ENCODE assay signal across 1 cellular context in the genomic region with DNA sequence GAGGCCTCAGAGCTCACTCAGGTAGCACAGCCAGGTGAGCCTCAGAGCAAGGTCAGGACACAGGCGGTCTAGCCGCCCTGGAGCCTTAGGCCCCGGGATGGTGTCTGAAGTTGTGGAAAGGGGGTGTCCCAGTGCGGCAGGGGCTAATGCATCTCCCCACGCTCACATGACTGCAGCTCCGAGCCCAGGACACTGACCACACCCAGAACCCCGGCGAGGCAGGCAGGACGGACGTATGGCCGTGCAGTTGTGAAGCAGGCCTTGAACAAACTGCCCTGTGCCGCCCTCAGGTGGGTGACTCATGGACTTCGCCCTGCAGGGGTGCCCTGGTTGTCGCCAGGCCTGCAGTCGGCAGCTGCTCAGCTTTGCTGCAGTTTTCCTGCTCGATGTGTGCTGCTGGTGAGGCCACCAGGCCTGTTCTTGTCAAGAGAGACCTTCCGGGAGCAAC.
TF ChIP-seq lines count a peak whose summit lies in the region.

No MANE protein-coding gene starts in this region.

TF ChIP-seq in HepG2, 621 proteins besides CTCF, POLR2A, EP300 and RAD21 (continued from another document and continues in another):
- TF ChIP-seq, protein P1, sequence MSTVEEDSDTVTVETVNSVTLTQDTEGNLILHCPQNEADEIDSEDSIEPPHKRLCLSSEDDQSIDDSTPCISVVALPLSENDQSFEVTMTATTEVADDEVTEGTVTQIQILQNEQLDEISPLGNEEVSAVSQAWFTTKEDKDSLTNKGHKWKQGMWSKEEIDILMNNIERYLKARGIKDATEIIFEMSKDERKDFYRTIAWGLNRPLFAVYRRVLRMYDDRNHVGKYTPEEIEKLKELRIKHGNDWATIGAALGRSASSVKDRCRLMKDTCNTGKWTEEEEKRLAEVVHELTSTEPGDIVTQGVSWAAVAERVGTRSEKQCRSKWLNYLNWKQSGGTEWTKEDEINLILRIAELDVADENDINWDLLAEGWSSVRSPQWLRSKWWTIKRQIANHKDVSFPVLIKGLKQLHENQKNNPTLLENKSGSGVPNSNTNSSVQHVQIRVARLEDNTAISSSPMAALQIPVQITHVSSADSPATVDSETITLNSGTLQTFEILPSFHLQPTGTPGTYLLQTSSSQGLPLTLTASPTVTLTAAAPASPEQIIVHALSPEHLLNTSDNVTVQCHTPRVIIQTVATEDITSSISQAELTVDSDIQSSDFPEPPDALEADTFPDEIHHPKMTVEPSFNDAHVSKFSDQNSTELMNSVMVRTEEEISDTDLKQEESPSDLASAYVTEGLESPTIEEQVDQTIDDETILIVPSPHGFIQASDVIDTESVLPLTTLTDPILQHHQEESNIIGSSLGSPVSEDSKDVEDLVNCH (CRISPR knock-in tag; IDR thresholded peaks at IDR 0.05): no peak
- TF ChIP-seq ZNF430 (CRISPR knock-in tag; IDR thresholded peaks at IDR 0.05) (no peak), U2AF2 (IDR thresholded peaks at IDR 0.05; ENCODE audit: low read depth, low read length) (no peak), ZFY (CRISPR knock-in tag; IDR thresholded peaks at IDR 0.05) (peak; percentile 86), TBX2 (CRISPR knock-in tag; IDR thresholded peaks at IDR 0.05; ENCODE audit: borderline replicate concordance) (peak; percentile 59), MTA1 (CRISPR knock-in tag; IDR thresholded peaks at IDR 0.05; ENCODE audit: borderline replicate concordance) (peak; percentile 78; the same call in 1 of the 2 replicates), TBL1XR1 (IDR thresholded peaks at IDR 0.05; ENCODE audit: borderline replicate concordance, low read length, partially characterized antibody) (no peak), ZNF329 (CRISPR knock-in tag; IDR thresholded peaks at IDR 0.05; ENCODE audit: low read depth) (peak; percentile 97), CENPX (CRISPR knock-in tag; IDR thresholded peaks at IDR 0.05) (no peak), MEF2D (CRISPR knock-in tag; IDR thresholded peaks at IDR 0.05) (peak; percentile 62; the same call in 1 of the 2 replicates), ZNF720 (CRISPR knock-in tag; IDR thresholded peaks at IDR 0.05) (no peak), TMF1 (CRISPR knock-in tag; IDR thresholded peaks at IDR 0.05; ENCODE audit: low read depth) (0 out of 2 replicates have a peak, but pooled peaks have one; percentile 36), ZNF367 (CRISPR knock-in tag; IDR thresholded peaks at IDR 0.05; ENCODE audit: borderline replicate concordance) (no peak), RFXANK (CRISPR knock-in tag; IDR thresholded peaks at IDR 0.05) (no peak), ARID2 (CRISPR knock-in tag; IDR thresholded peaks at IDR 0.05; ENCODE audit: borderline replicate concordance) (no peak), SMARCC2 (IDR thresholded peaks at IDR 0.05) (no peak), PHF21A (CRISPR knock-in tag; IDR thresholded peaks at IDR 0.05) (peak; percentile 82), NFE2 (CRISPR knock-in tag; IDR thresholded peaks at IDR 0.05) (no peak), TRIM24 (CRISPR knock-in tag; IDR thresholded peaks at IDR 0.05) (no peak), MEIS1 (CRISPR knock-in tag; IDR thresholded peaks at IDR 0.05; ENCODE audit: borderline replicate concordance) (no peak; the same call in 1 of the 2 replicates), SP5 (CRISPR knock-in tag; IDR thresholded peaks at IDR 0.05; ENCODE audit: borderline replicate concordance, low read depth) (peak; percentile 76; the same call in 1 of the 2 replicates), NKX3-1 (CRISPR knock-in tag; IDR thresholded peaks at IDR 0.05) (no peak), GTF3A (CRISPR knock-in tag; conservative IDR thresholded peaks at IDR 0.05) (no peak), HNRNPL (IDR thresholded peaks at IDR 0.05; ENCODE audit: low read depth, low read length) (peak; percentile 85), ZNF235 (CRISPR knock-in tag; IDR thresholded peaks at IDR 0.05; ENCODE audit: borderline replicate concordance) (no peak), ELF3 (CRISPR knock-in tag; IDR thresholded peaks at IDR 0.05) (peak; percentile 86; the same call in 1 of the 2 replicates), ELF1 (CRISPR knock-in tag; IDR thresholded peaks at IDR 0.05) (0 out of 2 replicates have a peak, but pooled peaks have one; percentile 10), ZNF790 (CRISPR knock-in tag; IDR thresholded peaks at IDR 0.05; ENCODE audit: borderline replicate concordance) (no peak), ZNF672 (CRISPR knock-in tag; IDR thresholded peaks at IDR 0.05) (no peak), NR2F6 (IDR thresholded peaks at IDR 0.05) (no peak), NR2F6 (CRISPR knock-in tag; IDR thresholded peaks at IDR 0.05) (peak; percentile 82), ZNF180 (CRISPR knock-in tag; IDR thresholded peaks at IDR 0.05; ENCODE audit: borderline replicate concordance, low read depth) (no peak), ZNF207 (IDR thresholded peaks at IDR 0.05; ENCODE audit: borderline replicate concordance) (no peak), ZNF709 (CRISPR knock-in tag; IDR thresholded peaks at IDR 0.05) (peak; percentile 68; the same call in 1 of the 2 replicates), KMT2B (CRISPR knock-in tag; IDR thresholded peaks at IDR 0.05) (peak; percentile 60), CCAR2 (optimal IDR thresholded peaks at IDR 0.05; ENCODE audit: low read depth, low read length) (no peak), HNRNPH1 (optimal IDR thresholded peaks at IDR 0.05; ENCODE audit: low read depth, low read length) (no peak), ASH2L (IDR thresholded peaks at IDR 0.05; ENCODE audit: insufficient read length, low read depth, low read length) (peak; percentile 35), ZNF883 (CRISPR knock-in tag; IDR thresholded peaks at IDR 0.05; ENCODE audit: not compliant biosample characterization) (no peak)
- TF ChIP-seq, protein P2, sequence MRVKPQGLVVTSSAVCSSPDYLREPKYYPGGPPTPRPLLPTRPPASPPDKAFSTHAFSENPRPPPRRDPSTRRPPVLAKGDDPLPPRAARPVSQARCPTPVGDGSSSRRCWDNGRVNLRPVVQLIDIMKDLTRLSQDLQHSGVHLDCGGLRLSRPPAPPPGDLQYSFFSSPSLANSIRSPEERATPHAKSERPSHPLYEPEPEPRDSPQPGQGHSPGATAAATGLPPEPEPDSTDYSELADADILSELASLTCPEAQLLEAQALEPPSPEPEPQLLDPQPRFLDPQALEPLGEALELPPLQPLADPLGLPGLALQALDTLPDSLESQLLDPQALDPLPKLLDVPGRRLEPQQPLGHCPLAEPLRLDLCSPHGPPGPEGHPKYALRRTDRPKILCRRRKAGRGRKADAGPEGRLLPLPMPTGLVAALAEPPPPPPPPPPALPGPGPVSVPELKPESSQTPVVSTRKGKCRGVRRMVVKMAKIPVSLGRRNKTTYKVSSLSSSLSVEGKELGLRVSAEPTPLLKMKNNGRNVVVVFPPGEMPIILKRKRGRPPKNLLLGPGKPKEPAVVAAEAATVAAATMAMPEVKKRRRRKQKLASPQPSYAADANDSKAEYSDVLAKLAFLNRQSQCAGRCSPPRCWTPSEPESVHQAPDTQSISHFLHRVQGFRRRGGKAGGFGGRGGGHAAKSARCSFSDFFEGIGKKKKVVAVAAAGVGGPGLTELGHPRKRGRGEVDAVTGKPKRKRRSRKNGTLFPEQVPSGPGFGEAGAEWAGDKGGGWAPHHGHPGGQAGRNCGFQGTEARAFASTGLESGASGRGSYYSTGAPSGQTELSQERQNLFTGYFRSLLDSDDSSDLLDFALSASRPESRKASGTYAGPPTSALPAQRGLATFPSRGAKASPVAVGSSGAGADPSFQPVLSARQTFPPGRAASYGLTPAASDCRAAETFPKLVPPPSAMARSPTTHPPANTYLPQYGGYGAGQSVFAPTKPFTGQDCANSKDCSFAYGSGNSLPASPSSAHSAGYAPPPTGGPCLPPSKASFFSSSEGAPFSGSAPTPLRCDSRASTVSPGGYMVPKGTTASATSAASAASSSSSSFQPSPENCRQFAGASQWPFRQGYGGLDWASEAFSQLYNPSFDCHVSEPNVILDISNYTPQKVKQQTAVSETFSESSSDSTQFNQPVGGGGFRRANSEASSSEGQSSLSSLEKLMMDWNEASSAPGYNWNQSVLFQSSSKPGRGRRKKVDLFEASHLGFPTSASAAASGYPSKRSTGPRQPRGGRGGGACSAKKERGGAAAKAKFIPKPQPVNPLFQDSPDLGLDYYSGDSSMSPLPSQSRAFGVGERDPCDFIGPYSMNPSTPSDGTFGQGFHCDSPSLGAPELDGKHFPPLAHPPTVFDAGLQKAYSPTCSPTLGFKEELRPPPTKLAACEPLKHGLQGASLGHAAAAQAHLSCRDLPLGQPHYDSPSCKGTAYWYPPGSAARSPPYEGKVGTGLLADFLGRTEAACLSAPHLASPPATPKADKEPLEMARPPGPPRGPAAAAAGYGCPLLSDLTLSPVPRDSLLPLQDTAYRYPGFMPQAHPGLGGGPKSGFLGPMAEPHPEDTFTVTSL (CRISPR knock-in tag; IDR thresholded peaks at IDR 0.05; ENCODE audit: borderline replicate concordance): no peak
- TF ChIP-seq, protein P3, sequence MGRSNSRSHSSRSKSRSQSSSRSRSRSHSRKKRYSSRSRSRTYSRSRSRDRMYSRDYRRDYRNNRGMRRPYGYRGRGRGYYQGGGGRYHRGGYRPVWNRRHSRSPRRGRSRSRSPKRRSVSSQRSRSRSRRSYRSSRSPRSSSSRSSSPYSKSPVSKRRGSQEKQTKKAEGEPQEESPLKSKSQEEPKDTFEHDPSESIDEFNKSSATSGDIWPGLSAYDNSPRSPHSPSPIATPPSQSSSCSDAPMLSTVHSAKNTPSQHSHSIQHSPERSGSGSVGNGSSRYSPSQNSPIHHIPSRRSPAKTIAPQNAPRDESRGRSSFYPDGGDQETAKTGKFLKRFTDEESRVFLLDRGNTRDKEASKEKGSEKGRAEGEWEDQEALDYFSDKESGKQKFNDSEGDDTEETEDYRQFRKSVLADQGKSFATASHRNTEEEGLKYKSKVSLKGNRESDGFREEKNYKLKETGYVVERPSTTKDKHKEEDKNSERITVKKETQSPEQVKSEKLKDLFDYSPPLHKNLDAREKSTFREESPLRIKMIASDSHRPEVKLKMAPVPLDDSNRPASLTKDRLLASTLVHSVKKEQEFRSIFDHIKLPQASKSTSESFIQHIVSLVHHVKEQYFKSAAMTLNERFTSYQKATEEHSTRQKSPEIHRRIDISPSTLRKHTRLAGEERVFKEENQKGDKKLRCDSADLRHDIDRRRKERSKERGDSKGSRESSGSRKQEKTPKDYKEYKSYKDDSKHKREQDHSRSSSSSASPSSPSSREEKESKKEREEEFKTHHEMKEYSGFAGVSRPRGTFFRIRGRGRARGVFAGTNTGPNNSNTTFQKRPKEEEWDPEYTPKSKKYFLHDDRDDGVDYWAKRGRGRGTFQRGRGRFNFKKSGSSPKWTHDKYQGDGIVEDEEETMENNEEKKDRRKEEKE (IDR thresholded peaks at IDR 0.05): no peak
- TF ChIP-seq, protein P4, sequence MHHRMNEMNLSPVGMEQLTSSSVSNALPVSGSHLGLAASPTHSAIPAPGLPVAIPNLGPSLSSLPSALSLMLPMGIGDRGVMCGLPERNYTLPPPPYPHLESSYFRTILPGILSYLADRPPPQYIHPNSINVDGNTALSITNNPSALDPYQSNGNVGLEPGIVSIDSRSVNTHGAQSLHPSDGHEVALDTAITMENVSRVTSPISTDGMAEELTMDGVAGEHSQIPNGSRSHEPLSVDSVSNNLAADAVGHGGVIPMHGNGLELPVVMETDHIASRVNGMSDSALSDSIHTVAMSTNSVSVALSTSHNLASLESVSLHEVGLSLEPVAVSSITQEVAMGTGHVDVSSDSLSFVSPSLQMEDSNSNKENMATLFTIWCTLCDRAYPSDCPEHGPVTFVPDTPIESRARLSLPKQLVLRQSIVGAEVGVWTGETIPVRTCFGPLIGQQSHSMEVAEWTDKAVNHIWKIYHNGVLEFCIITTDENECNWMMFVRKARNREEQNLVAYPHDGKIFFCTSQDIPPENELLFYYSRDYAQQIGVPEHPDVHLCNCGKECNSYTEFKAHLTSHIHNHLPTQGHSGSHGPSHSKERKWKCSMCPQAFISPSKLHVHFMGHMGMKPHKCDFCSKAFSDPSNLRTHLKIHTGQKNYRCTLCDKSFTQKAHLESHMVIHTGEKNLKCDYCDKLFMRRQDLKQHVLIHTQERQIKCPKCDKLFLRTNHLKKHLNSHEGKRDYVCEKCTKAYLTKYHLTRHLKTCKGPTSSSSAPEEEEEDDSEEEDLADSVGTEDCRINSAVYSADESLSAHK (CRISPR knock-in tag; IDR thresholded peaks at IDR 0.05; ENCODE audit: borderline replicate concordance): no peak
- TF ChIP-seq, protein P5, sequence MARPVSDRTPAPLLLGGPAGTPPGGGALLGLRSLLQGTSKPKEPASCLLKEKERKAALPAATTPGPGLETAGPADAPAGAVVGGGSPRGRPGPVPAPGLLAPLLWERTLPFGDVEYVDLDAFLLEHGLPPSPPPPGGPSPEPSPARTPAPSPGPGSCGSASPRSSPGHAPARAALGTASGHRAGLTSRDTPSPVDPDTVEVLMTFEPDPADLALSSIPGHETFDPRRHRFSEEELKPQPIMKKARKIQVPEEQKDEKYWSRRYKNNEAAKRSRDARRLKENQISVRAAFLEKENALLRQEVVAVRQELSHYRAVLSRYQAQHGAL (CRISPR knock-in tag; IDR thresholded peaks at IDR 0.05; ENCODE audit: not compliant biosample characterization): no peak
- TF ChIP-seq, protein P6, sequence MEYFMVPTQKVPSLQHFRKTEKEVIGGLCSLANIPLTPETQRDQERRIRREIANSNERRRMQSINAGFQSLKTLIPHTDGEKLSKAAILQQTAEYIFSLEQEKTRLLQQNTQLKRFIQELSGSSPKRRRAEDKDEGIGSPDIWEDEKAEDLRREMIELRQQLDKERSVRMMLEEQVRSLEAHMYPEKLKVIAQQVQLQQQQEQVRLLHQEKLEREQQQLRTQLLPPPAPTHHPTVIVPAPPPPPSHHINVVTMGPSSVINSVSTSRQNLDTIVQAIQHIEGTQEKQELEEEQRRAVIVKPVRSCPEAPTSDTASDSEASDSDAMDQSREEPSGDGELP (IDR thresholded peaks at IDR 0.05; ENCODE audit: borderline replicate concordance, low read depth): peak; percentile 65; the same call in 1 of the 2 replicates
- TF ChIP-seq, protein P7, sequence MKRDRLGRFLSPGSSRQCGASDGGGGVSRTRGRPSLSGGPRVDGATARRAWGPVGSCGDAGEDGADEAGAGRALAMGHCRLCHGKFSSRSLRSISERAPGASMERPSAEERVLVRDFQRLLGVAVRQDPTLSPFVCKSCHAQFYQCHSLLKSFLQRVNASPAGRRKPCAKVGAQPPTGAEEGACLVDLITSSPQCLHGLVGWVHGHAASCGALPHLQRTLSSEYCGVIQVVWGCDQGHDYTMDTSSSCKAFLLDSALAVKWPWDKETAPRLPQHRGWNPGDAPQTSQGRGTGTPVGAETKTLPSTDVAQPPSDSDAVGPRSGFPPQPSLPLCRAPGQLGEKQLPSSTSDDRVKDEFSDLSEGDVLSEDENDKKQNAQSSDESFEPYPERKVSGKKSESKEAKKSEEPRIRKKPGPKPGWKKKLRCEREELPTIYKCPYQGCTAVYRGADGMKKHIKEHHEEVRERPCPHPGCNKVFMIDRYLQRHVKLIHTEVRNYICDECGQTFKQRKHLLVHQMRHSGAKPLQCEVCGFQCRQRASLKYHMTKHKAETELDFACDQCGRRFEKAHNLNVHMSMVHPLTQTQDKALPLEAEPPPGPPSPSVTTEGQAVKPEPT (CRISPR knock-in tag; IDR thresholded peaks at IDR 0.05; ENCODE audit: low read depth): no peak
- TF ChIP-seq, protein P8, sequence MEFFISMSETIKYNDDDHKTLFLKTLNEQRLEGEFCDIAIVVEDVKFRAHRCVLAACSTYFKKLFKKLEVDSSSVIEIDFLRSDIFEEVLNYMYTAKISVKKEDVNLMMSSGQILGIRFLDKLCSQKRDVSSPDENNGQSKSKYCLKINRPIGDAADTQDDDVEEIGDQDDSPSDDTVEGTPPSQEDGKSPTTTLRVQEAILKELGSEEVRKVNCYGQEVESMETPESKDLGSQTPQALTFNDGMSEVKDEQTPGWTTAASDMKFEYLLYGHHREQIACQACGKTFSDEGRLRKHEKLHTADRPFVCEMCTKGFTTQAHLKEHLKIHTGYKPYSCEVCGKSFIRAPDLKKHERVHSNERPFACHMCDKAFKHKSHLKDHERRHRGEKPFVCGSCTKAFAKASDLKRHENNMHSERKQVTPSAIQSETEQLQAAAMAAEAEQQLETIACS (CRISPR knock-in tag; IDR thresholded peaks at IDR 0.05): no peak
